ENCODE assay signal across 8 cellular contexts in the genomic region with DNA sequence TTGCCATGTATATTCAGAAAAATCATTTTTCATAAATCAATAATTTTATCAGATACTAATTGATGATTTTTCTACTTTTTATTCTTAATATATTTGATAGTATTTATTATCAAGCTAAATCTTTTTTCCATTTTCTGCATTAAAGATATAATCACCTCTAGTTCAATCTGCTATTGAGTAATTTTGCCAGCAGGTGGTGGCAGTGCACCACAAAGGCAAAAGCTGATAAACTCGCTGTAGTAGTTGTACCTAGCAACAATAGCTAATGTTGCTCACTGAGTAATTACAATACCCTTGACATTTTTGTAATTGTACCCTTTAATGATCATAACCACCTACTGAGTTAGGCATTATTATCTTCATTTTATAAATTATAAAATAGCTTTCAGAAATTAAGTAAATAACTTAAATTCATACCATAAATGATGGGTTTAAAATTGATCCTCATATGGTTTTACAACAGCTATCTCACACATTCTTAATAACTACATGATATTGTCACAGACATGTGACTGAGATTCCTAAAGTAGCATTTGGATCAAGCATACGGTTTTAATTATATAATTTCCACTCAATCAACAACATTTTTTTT. TPM values are rescaled to one million over a fixed set of nuclear protein-coding genes. Genes with fewer than 3 reads are reported as not detected.
DNase-seq lines count a peak whose midpoint lies in the region; ATAC-seq, FAIRE-seq and TF ChIP-seq lines count a peak whose summit lies in the region.

No MANE protein-coding gene starts in this region.

- H3K4me3 Mint-ChIP-seq in T-helper 2 cell treated with Interferon-gamma antibody and Interleukin-4, amounts not matched to agents 5 μg/mL and 100 μg/mL, for 36 hours = no peak overlapping the region
- no peak overlapping the region for H3K4me3 Mint-ChIP-seq in endodermal cell

- H3K27ac ChIP-seq in AG04450 (ENCODE audit: low read depth, low read length) (no peak overlapping the region), endodermal cell (ENCODE audit: low read depth, low read length) (no peak overlapping the region)

- H3K4me1 Mint-ChIP-seq in T-helper 2 cell treated with Interferon-gamma antibody and Interleukin-4, amounts not matched to agents 5 μg/mL and 100 μg/mL, for 36 hours (ENCODE audit: low read depth) = peaks cover 6% of the 10 kb centered on the region
- peaks cover 34% of the 10 kb centered on the region for H3K4me1 Mint-ChIP-seq in endodermal cell

- no peaks in the 10 kb centered on the region for H3K36me3 Mint-ChIP-seq in T-helper 2 cell treated with Interferon-gamma antibody and Interleukin-4, amounts not matched to agents 5 μg/mL and 100 μg/mL, for 36 hours (ENCODE audit: low read depth)
- peaks cover 6% of the 10 kb centered on the region for H3K36me3 Mint-ChIP-seq in endodermal cell (ENCODE audit: low read depth)

- peaks cover 8% of the 10 kb centered on the region for H3K27me3 Mint-ChIP-seq in T-helper 2 cell treated with Interferon-gamma antibody and Interleukin-4, amounts not matched to agents 5 μg/mL and 100 μg/mL, for 36 hours (ENCODE audit: low read depth)
- H3K27me3 Mint-ChIP-seq in endodermal cell (ENCODE audit: insufficient read depth) = no peaks in the 10 kb centered on the region

- ATAC-seq in GM18511 (IDR thresholded peaks at IDR 0.05; ENCODE audit: unreplicated experiment) = peak; percentile 96
- peak; percentile 95 for ATAC-seq in HG02884 (IDR thresholded peaks at IDR 0.05; ENCODE audit: unreplicated experiment)

- H3K4me3 ChIP-seq in AG04450 (ENCODE audit: low read depth, low read length) (no peak overlapping the region), endodermal cell (ENCODE audit: low read length) (no peak overlapping the region)

- CTCF ChIA-PET in AG04450 (lab: Charles Lee) = interaction anchor here (0.5 to 8.6 kb wide), 84 partner anchors 9 to 1914 kb away, joined by 3 to 792 read pairs (median 4); a partner anchor contains a TSS

- peak; percentile 91 for FAIRE-seq in urothelium cell line (lab: Jason Lieb, UNC)

- H3K9me3 Mint-ChIP-seq in T-helper 2 cell treated with Interferon-gamma antibody and Interleukin-4, amounts not matched to agents 5 μg/mL and 100 μg/mL, for 36 hours = no peaks in the 10 kb centered on the region
- H3K9me3 Mint-ChIP-seq in endodermal cell = no peaks in the 10 kb centered on the region

- WGBS in endodermal cell (ENCODE audit: insufficient coverage in 1 of 2, insufficient read length in 1 of 2), 2 experiments = 23% methylated on average over 2 of the region's 2 CpGs; no CpG with 5 or more reads in 1 of the 2 experiments

- POLR2A ChIA-PET in AG04450 (lab: Yijun Ruan, JAX) = interaction anchor here (1.0 kb wide), 1 partner anchor 48 kb away, joined by 6 read pairs; no protein-coding TSS in a partner anchor

- no peak overlapping the region for H3K27ac Mint-ChIP-seq in T-helper 2 cell treated with Interferon-gamma antibody and Interleukin-4, amounts not matched to agents 5 μg/mL and 100 μg/mL, for 36 hours
- no peak overlapping the region for H3K27ac Mint-ChIP-seq in endodermal cell

- TF ChIP-seq CTCF in AG04450 (IDR thresholded peaks at IDR 0.05; ENCODE audit: low read depth, low read length) (peak; percentile 90), endodermal cell (conservative IDR thresholded peaks at IDR 0.05) (peak; percentile 98)

- H3K9me3 ChIP-seq in AG04450 (ENCODE audit: control insufficient read depth, insufficient read depth, low read length) (no peaks in the 10 kb centered on the region), endodermal cell (ENCODE audit: control insufficient read depth, low read length) (no peaks in the 10 kb centered on the region)

- H3K4me1 ChIP-seq in endodermal cell (ENCODE audit: control insufficient read depth, insufficient read depth, low read length) = peaks cover 9% of the 10 kb centered on the region

- H3K36me3 ChIP-seq in endodermal cell (ENCODE audit: control insufficient read depth, insufficient read depth, low read length) = no peaks in the 10 kb centered on the region

- H3K27me3 ChIP-seq in AG04450 (ENCODE audit: control insufficient read depth, insufficient read depth, low read length) (no peaks in the 10 kb centered on the region), endodermal cell (ENCODE audit: control insufficient read depth, insufficient read depth, low read length, poor library complexity, severe bottlenecking) (no peaks in the 10 kb centered on the region)

- DNase-seq in AG04450 (ENCODE audit: low read depth, low spot score) = peak; percentile 29
- peak; percentile 35 for DNase-seq in NCI-H1436 (lab: John Stamatoyannopoulos, UW)
- peak; percentile 14 for DNase-seq in T-helper 2 cell treated with Interferon-gamma antibody and Interleukin-4, amounts not matched to agents 5 μg/mL and 100 μg/mL, for 36 hours (ENCODE audit: low spot score)
- peak; percentile 82 for DNase-seq in endodermal cell
- peak; percentile 66 for DNase-seq in mucosa of gallbladder (ENCODE audit: low spot score)
- peak; percentile 29 for DNase-seq in urothelium cell line (ENCODE audit: low spot score)

- H3K9ac ChIP-seq in endodermal cell (ENCODE audit: extremely low read depth, low read length, poor library complexity, severe bottlenecking) = no peak overlapping the region

RNA-seq across cellular contexts. Expression of a gene that starts 52.0 kb away (rescaled TPM):
- 3.1 and 4.2 TPM in 2 replicates for polyA plus RNA-seq in AG04450 (2011; rRNA removed)
- polyA minus RNA-seq in AG04450 (2011; rRNA and poly(A)+ RNA removed) = 3.4 and 5.8 TPM in 2 replicates
- total RNA-seq in endodermal cell = under 1 TPM; 0.22 to 0.79 TPM
- 5.7 TPM for polyA plus RNA-seq in endodermal cell (2013, experiment 1 of 2)
- 6.7 TPM for polyA plus RNA-seq in endodermal cell (2013, experiment 2 of 2)
- 22.0 TPM for total RNA-seq in mucosa of gallbladder

RNA-seq across cellular contexts. Expression of a gene that starts 54.2 kb away (rescaled TPM):
- 73.2 and 91.2 TPM in 2 replicates for polyA plus RNA-seq in AG04450 (2011; rRNA removed)
- 44.5 and 77.2 TPM in 2 replicates for polyA minus RNA-seq in AG04450 (2011; rRNA and poly(A)+ RNA removed)
- total RNA-seq in endodermal cell (10 to 100 TPM; 33.0 to 34.3 TPM), mucosa of gallbladder (45.6 TPM)
- 36.1 TPM for polyA plus RNA-seq in endodermal cell (2013, experiment 1 of 2)
- polyA plus RNA-seq in endodermal cell (2013, experiment 2 of 2) = 41.4 TPM

Comparison
In these comparisons a context has a peak if more than half of its experiments do, and no peak if none do; other contexts are left out.
1. DNase-seq: peak in every context shown above with its lines; median percentile 82 in endodermal cell; 66 in mucosa of gallbladder; 35 in NCI-H1436; 29 in AG04450; 29 in urothelium cell line; 14 in T-helper 2 cell treated with Interferon-gamma antibody and Interleukin-4, amounts not matched to agents 5 μg/mL and 100 μg/mL, for 36 hours.
2. RNA of a gene that starts 52.0 kb away (total RNA-seq): 22.0 TPM in mucosa of gallbladder (single experiment); 0.22 to 0.79 TPM in endodermal cell; every median in the first group is over 10 times any median in the second.